Comparison of ENCODE assay signal across 24 cellular contexts in genomic region chr1:205516362-205516761, GRCh38. TPM values are rescaled to one million over a fixed set of nuclear protein-coding genes. Genes with fewer than 3 reads are reported as not detected.
DNase-seq lines count a peak whose midpoint lies in the region; ATAC-seq, FAIRE-seq and TF ChIP-seq lines count a peak whose summit lies in the region.
"Had no signal": no experiment of that assay in that cellular context is flagged by ENCODE, and none has a peak within 500 bp of the region (broad histone marks: within the 10 kb centered on the region; RNA-seq: fewer than 3 reads in every experiment).

No MANE protein-coding gene starts in this region.

- peaks cover 14% of the 10 kb centered on the region for H3K4me1 Mint-ChIP-seq in astrocyte (ENCODE audit: low read depth, unreplicated experiment)
- H3K4me1 Mint-ChIP-seq: activated naive CD4-positive, alpha-beta T cell treated with anti-CD3 and anti-CD28 coated beads, Interleukin-2, amount 50 U/mL, for 24 hours had no signal

- no peak overlapping the region for H3K4me3 Mint-ChIP-seq in astrocyte (ENCODE audit: unreplicated experiment)
- H3K4me3 Mint-ChIP-seq: activated B cell treated with CpG ODN at 0.5 μM for 24 hours; activated naive CD4-positive, alpha-beta T cell treated with anti-CD3 and anti-CD28 coated beads, Interleukin-2, amount 50 U/mL, for 24 hours; CD4-positive, alpha-beta T cell; dendritic cell treated with granulocyte-macrophage colony-stimulating factor and Interleukin-4, amounts not matched to agents 40 ng/mL and 50 ng/mL, for 4 days; H9 had no signal

- no peak overlapping the region for H3K4me3 ChIP-seq in astrocyte (ENCODE audit: insufficient read depth, low read depth, low read length)
- H3K4me3 ChIP-seq in lower lobe of right lung, result no peak overlapping the region
- H3K4me3 ChIP-seq in sigmoid colon, result no peak overlapping the region
- H3K4me3 ChIP-seq: body of pancreas, pancreas, SJSA1, skin epidermis had no signal

- H3K36me3 Mint-ChIP-seq in astrocyte (ENCODE audit: low read depth, unreplicated experiment), result peaks cover 4% of the 10 kb centered on the region
- H3K36me3 Mint-ChIP-seq: activated naive CD4-positive, alpha-beta T cell treated with anti-CD3 and anti-CD28 coated beads, Interleukin-2, amount 50 U/mL, for 24 hours had no signal

- intact Hi-C loops in lower lobe of right lung (cut with DNase I) (no loop called here), sigmoid colon (cut with DNase I) (no loop called here)

- no peaks in the 10 kb centered on the region for H3K79me2 ChIP-seq in astrocyte (ENCODE audit: insufficient read depth, low read length)

- TF ChIP-seq EP300 in sigmoid colon (IDR thresholded peaks at IDR 0.05), result no peak

- TF ChIP-seq CTCF in C4-2B (conservative IDR thresholded peaks at IDR 0.05), result no peak
- no peak for TF ChIP-seq CTCF in astrocyte (IDR thresholded peaks at IDR 0.05; ENCODE audit: insufficient read depth, low read depth, low read length)
- TF ChIP-seq CTCF in lower lobe of right lung (IDR thresholded peaks at IDR 0.05), result no peak
- no peak for TF ChIP-seq CTCF in sigmoid colon (IDR thresholded peaks at IDR 0.05)

- no peak for FAIRE-seq in astrocyte (lab: Jason Lieb, UNC)
- FAIRE-seq: pancreas had no signal

- H2AFZ ChIP-seq in astrocyte (ENCODE audit: low read depth, low read length), result no peak overlapping the region

- H3K9me3 Mint-ChIP-seq in astrocyte (ENCODE audit: unreplicated experiment), result no peaks in the 10 kb centered on the region
- H3K9me3 Mint-ChIP-seq: activated B cell treated with CpG ODN at 0.5 μM for 24 hours; activated naive CD4-positive, alpha-beta T cell treated with anti-CD3 and anti-CD28 coated beads, Interleukin-2, amount 50 U/mL, for 24 hours; CD4-positive, alpha-beta T cell; dendritic cell treated with granulocyte-macrophage colony-stimulating factor and Interleukin-4, amounts not matched to agents 40 ng/mL and 50 ng/mL, for 4 days; H9 had no signal

- H3K27me3 ChIP-seq in astrocyte (ENCODE audit: insufficient read depth, low read length) (peaks cover 15% of the 10 kb centered on the region), lower lobe of right lung (ENCODE audit: low read depth) (no peaks in the 10 kb centered on the region), sigmoid colon (no peaks in the 10 kb centered on the region)
- H3K27me3 ChIP-seq: body of pancreas, pancreas, SJSA1 had no signal

- WGBS in sigmoid colon, 2 donors, result 81 to 84% methylated on average over 4 of the region's 4 CpGs

- peaks cover 16% of the 10 kb centered on the region for H3K27me3 Mint-ChIP-seq in astrocyte (ENCODE audit: low read depth, unreplicated experiment)
- H3K27me3 Mint-ChIP-seq: activated naive CD4-positive, alpha-beta T cell treated with anti-CD3 and anti-CD28 coated beads, Interleukin-2, amount 50 U/mL, for 24 hours; CD4-positive, alpha-beta T cell had no signal

- in situ Hi-C loops in ACHN (cut with HindIII; ENCODE audit: low pct_ligation_motif_present, low pct_unique_long_range_greater_than_20kb, low sequenced_read_pairs), result no loop called here

- H3K36me3 ChIP-seq in astrocyte (ENCODE audit: insufficient read depth, low read length), result no peaks in the 10 kb centered on the region
- no peaks in the 10 kb centered on the region for H3K36me3 ChIP-seq in lower lobe of right lung
- H3K36me3 ChIP-seq in sigmoid colon, result no peaks in the 10 kb centered on the region
- H3K36me3 ChIP-seq: pancreas, SJSA1 had no signal

- no peak overlapping the region for H3K9ac ChIP-seq in astrocyte (ENCODE audit: low read length)

- no peak for TF ChIP-seq POLR2A in sigmoid colon (IDR thresholded peaks at IDR 0.05)

- ATAC-seq in lower lobe of right lung, result no peak

- H3K9me3 ChIP-seq in astrocyte (ENCODE audit: insufficient read depth, low read depth, low read length), result no peaks in the 10 kb centered on the region
- no peaks in the 10 kb centered on the region for H3K9me3 ChIP-seq in lower lobe of right lung
- H3K9me3 ChIP-seq in sigmoid colon, result no peaks in the 10 kb centered on the region
- H3K9me3 ChIP-seq: body of pancreas, pancreas, SJSA1 had no signal

- no peak for DNase-seq in astrocyte (ENCODE audit: low read depth)
- no peak for DNase-seq in lower lobe of right lung
- no peak for DNase-seq in sigmoid colon
- DNase-seq in activated CD8-positive, alpha-beta memory T cell treated with anti-CD3 and anti-CD28 coated beads, Interleukin-2, amount 50 U/mL, for 48 hours, result no peak
- DNase-seq in NCI-H146 (lab: John Stamatoyannopoulos, UW), result no peak
- no peak for DNase-seq in ACHN
- no peak for DNase-seq in stimulated activated naive CD4-positive, alpha-beta T cell (lab: John Stamatoyannopoulos, UW)
- DNase-seq: activated B cell treated with CpG ODN at 0.5 μM for 24 hours; activated T-cell treated with anti-CD3 and anti-CD28 coated beads, Interleukin-2, amount 50 U/mL, for 48 hours; CD4-positive, alpha-beta T cell; GF-D8; H9; NCI-H1436; NCI-H2171 treated with DMSO at 0.1 percent for 48 hours; stimulated activated CD4-positive, alpha-beta T cell treated with anti-CD3 and anti-CD28 coated beads, Interleukin-4, amount 100 ng/mL, for 1 hour; T-helper 2 cell had no signal

- peak overlapping the region; percentile 62 for H3K27ac ChIP-seq in C4-2B
- H3K27ac ChIP-seq in astrocyte (ENCODE audit: low read depth, low read length), result no peak overlapping the region
- H3K27ac ChIP-seq in lower lobe of right lung, result peak overlapping the region; percentile 47
- peak overlapping the region; percentile 52 to 80 (median 79) for H3K27ac ChIP-seq in sigmoid colon
- H3K27ac ChIP-seq: epithelial cell of prostate, pancreas, SJSA1 had no signal

- no peaks in the 10 kb centered on the region for H4K20me1 ChIP-seq in astrocyte (ENCODE audit: insufficient read depth, low read length)

- H3K4me2 ChIP-seq in astrocyte (ENCODE audit: low read length), result no peak overlapping the region

- H3K4me1 ChIP-seq in astrocyte (ENCODE audit: insufficient read depth, low read length), result no peaks in the 10 kb centered on the region
- peaks cover 41% of the 10 kb centered on the region for H3K4me1 ChIP-seq in lower lobe of right lung
- H3K4me1 ChIP-seq in sigmoid colon, result peaks cover 3 to 72% (median 60%) of the 10 kb centered on the region in 4 donors
- H3K4me1 ChIP-seq: pancreas, SJSA1 had no signal

- peak overlapping the region; percentile 26 for H3K27ac Mint-ChIP-seq in astrocyte (ENCODE audit: unreplicated experiment)
- H3K27ac Mint-ChIP-seq: activated B cell treated with CpG ODN at 0.5 μM for 24 hours; activated naive CD4-positive, alpha-beta T cell treated with anti-CD3 and anti-CD28 coated beads, Interleukin-2, amount 50 U/mL, for 24 hours; CD4-positive, alpha-beta T cell; dendritic cell treated with granulocyte-macrophage colony-stimulating factor and Interleukin-4, amounts not matched to agents 40 ng/mL and 50 ng/mL, for 4 days had no signal

RNA-seq across cellular contexts. Expression of gene CDK18, which starts 11.9 kb away (rescaled TPM):
- total RNA-seq in astrocyte (15.7 and 17.8 TPM in 2 replicates), lower lobe of right lung (36.6 TPM), sigmoid colon (10 to 100 TPM in 2 of 4 donors, 1 to 10 TPM in 2; 6.7 to 14.3 (median 11.4) TPM)
- polyA plus RNA-seq in sigmoid colon, result 10 to 100 TPM; 10.8 to 26.8 (median 14.3) TPM
